ENCODE assay signal across 20 cellular contexts in the genomic region with DNA sequence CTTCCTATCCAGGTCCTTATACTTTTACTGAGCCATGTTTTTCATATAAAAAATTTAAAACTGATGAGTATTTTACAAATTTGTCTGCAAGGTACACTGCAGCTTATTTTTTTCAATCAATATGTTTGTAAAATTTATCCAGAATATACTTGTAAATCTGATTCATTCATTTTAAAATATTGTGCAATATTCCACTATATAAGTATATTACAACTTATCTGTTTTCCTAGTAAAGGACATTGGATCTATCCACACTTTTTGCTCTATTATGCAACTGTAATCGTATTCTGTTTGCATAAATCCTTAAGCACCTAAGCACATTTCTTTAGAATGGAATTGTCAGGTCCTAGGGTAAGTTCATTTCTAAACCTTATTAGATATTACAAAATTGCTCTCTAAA.
"Had no signal": no experiment of that assay in that cellular context is flagged by ENCODE, and none has a peak within 500 bp of the region (broad histone marks: within the 10 kb centered on the region; RNA-seq: fewer than 3 reads in every experiment).

No MANE protein-coding gene starts in this region.

- H3K4me2 ChIP-seq: SK-N-SH had no signal

- H3K27me3 ChIP-seq: MG63 had no signal

- ATAC-seq: Panc1, PC-3 had no signal

- H3K9ac ChIP-seq: SK-N-SH had no signal

- H3K27ac ChIP-seq: RWPE1 had no signal

- H3K9me3 ChIP-seq: MG63, SK-N-SH had no signal

- H3K36me3 ChIP-seq: MG63 had no signal

- H3K4me3 ChIP-seq: MG63 had no signal

- DNase-seq: Karpas-422, KG1, MG63, NCI-H1092, NCI-H1105 treated with DMSO at 0.1 percent for 48 hours, NCI-H1417 treated with DMSO at 0.1 percent for 48 hours, NCI-H146, NCI-H1694 treated with DMSO at 0.1 percent for 48 hours, NCI-H1930, NCI-H2081, NCI-H2107, NCI-H2227 treated with DMSO at 0.1 percent for 48 hours, NCI-H526 treated with DMSO at 0.1 percent for 48 hours, NCI-H774, PC-3, SHP77, SW 1271 had no signal
